In the genomic region with DNA sequence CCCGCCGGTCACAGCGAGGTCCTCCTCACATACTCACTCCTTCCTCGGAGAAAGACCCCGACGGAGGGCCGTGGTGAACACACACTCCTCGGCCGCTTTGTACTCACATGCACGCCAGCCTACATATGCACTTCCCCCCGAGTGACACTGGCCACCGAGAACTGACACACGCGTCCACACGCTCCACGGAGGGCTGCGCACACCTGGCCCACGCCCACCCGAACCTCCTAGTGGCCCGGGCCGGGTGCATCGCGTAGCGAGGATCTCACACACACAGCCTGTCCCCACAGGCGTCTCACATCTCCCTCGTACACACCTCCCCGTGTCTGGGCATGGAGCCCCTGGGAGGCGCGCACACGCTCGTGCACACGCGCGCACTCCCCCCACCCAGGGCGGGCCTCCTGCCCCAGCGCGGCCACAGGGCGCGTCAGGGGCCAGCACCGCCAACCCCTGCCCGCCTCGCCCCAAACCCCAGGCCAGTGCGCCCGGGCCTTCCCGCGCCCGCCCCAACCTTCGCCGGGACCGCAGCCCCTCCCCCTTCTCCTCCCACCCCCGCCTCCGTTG, we compare ENCODE assay signal across 1 cellular context.
TF ChIP-seq lines count a peak whose summit lies in the region.

No MANE protein-coding gene starts in this region.

TF ChIP-seq in WTC11, 78 proteins besides CTCF, POLR2A, EP300 and RAD21 (continued from another document):
- TF ChIP-seq FOXP4 (CRISPR knock-in tag; IDR thresholded peaks at IDR 0.05) (peak; percentile 70; the same call in 1 of the 2 replicates), ZNF396 (CRISPR knock-in tag; IDR thresholded peaks at IDR 0.05; ENCODE audit: borderline replicate concordance) (no peak), JUN (CRISPR knock-in tag; IDR thresholded peaks at IDR 0.05) (no peak), SP1 (CRISPR knock-in tag; conservative IDR thresholded peaks at IDR 0.05) (no peak), ZNF232 (CRISPR knock-in tag; IDR thresholded peaks at IDR 0.05) (no peak), ZNF263 (CRISPR knock-in tag; IDR thresholded peaks at IDR 0.05; ENCODE audit: low read depth) (no peak), ZNF121 (CRISPR knock-in tag; IDR thresholded peaks at IDR 0.05) (peak; percentile 45; the same call in 1 of the 2 replicates), GRHL2 (CRISPR knock-in tag; IDR thresholded peaks at IDR 0.05; ENCODE audit: insufficient replicate concordance, severe bottlenecking) (no peak), USF1 (CRISPR knock-in tag; IDR thresholded peaks at IDR 0.05) (no peak), ELF4 (CRISPR knock-in tag; IDR thresholded peaks at IDR 0.05; ENCODE audit: low read depth) (no peak), FOXJ3 (CRISPR knock-in tag; IDR thresholded peaks at IDR 0.05; ENCODE audit: borderline replicate concordance) (no peak), RELA (CRISPR knock-in tag; IDR thresholded peaks at IDR 0.05; ENCODE audit: borderline replicate concordance) (no peak), MAX (CRISPR knock-in tag; IDR thresholded peaks at IDR 0.05) (0 out of 2 replicates have a peak, but pooled peaks have one; percentile 31), ATF6 (CRISPR knock-in tag; IDR thresholded peaks at IDR 0.05) (no peak), NFATC4 (CRISPR knock-in tag; IDR thresholded peaks at IDR 0.05) (no peak), ZNF512 (CRISPR knock-in tag; IDR thresholded peaks at IDR 0.05; ENCODE audit: borderline replicate concordance) (no peak), SMAD3 (CRISPR knock-in tag; IDR thresholded peaks at IDR 0.05; ENCODE audit: borderline replicate concordance) (no peak), ZBTB21 (CRISPR knock-in tag; IDR thresholded peaks at IDR 0.05; ENCODE audit: borderline replicate concordance) (no peak), HMGXB4 (CRISPR knock-in tag; IDR thresholded peaks at IDR 0.05) (no peak), ZNF138 (CRISPR knock-in tag; conservative IDR thresholded peaks at IDR 0.05) (no peak)
- TF ChIP-seq, protein P1, sequence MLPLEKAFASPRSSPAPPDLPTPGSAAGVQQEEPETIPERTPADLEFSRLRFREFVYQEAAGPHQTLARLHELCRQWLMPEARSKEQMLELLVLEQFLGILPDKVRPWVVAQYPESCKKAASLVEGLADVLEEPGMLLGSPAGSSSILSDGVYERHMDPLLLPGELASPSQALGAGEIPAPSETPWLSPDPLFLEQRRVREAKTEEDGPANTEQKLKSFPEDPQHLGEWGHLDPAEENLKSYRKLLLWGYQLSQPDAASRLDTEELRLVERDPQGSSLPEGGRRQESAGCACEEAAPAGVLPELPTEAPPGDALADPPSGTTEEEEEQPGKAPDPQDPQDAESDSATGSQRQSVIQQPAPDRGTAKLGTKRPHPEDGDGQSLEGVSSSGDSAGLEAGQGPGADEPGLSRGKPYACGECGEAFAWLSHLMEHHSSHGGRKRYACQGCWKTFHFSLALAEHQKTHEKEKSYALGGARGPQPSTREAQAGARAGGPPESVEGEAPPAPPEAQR (CRISPR knock-in tag; IDR thresholded peaks at IDR 0.05), result no peak
- TF ChIP-seq, protein P2, sequence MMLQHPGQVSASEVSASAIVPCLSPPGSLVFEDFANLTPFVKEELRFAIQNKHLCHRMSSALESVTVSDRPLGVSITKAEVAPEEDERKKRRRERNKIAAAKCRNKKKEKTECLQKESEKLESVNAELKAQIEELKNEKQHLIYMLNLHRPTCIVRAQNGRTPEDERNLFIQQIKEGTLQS (CRISPR knock-in tag; conservative IDR thresholded peaks at IDR 0.05), result no peak
- TF ChIP-seq, protein P3, sequence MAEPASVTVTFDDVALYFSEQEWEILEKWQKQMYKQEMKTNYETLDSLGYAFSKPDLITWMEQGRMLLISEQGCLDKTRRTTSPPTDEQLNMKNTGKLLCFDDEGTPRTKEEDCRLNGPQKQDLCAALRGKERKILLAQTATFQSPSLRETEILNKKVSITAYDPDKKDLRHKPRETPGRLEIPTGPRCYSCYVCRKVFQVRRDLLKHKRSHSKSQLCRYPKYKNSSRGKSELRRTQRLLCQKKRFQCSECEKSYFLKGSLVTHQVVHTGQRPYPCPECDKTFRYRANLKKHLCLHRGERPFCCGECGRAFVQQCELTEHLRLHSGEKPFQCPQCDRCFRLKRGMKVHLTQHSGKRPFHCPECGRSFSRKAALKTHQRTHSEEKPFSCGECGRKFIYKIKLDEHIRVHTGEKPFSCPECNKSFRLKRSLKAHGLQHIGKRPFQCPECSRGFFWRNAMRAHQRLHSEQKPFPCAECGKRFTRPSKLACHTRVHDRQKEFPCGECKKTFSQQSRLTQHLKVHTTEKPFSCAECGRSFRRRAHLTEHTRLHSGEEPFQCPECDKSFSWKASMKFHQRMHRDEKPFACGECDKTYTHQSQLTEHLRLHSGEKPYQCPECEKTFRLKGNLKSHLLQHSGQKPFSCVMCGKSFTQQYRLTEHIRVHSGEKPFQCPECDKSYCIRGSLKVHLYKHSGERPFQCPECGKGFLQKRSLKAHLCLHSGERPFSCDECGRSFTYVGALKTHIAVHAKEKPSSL (CRISPR knock-in tag; conservative IDR thresholded peaks at IDR 0.05), result no peak
- TF ChIP-seq, protein P4, sequence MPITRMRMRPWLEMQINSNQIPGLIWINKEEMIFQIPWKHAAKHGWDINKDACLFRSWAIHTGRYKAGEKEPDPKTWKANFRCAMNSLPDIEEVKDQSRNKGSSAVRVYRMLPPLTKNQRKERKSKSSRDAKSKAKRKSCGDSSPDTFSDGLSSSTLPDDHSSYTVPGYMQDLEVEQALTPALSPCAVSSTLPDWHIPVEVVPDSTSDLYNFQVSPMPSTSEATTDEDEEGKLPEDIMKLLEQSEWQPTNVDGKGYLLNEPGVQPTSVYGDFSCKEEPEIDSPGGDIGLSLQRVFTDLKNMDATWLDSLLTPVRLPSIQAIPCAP (CRISPR knock-in tag; IDR thresholded peaks at IDR 0.05), result 0 out of 2 replicates have a peak, but pooled peaks have one; percentile 29
- TF ChIP-seq, protein P5, sequence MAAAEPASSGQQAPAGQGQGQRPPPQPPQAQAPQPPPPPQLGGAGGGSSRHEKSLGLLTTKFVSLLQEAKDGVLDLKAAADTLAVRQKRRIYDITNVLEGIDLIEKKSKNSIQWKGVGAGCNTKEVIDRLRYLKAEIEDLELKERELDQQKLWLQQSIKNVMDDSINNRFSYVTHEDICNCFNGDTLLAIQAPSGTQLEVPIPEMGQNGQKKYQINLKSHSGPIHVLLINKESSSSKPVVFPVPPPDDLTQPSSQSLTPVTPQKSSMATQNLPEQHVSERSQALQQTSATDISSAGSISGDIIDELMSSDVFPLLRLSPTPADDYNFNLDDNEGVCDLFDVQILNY (CRISPR knock-in tag; IDR thresholded peaks at IDR 0.05), result peak; percentile 49; the same call in 1 of the 2 replicates
TF ChIP-seq in WTC11: peak in this region for 9.
